Comparison of ENCODE assay signal across 18 cellular contexts in genomic region chr12:70627677-70628076, GRCh38. TPM values are rescaled to one million over a fixed set of nuclear protein-coding genes. Genes with fewer than 3 reads are reported as not detected.
DNase-seq lines count a peak whose midpoint lies in the region; ATAC-seq and TF ChIP-seq lines count a peak whose summit lies in the region.
"Had no signal": no experiment of that assay in that cellular context is flagged by ENCODE, and none has a peak within 500 bp of the region (broad histone marks: within the 10 kb centered on the region; RNA-seq: fewer than 3 reads in every experiment).

No MANE protein-coding gene starts in this region.

- ATAC-seq in Right ventricle myocardium superior (ENCODE audit: poor library complexity), result no peak

- H3K27ac ChIP-seq in left ventricle myocardium inferior (replicated peaks) (peak overlapping the region; percentile 63), parathyroid adenoma (no peak overlapping the region), uterus (peak overlapping the region; percentile 8 to 25)
- H3K27ac ChIP-seq: RWPE1 had no signal

- H3K4me3 ChIP-seq in left ventricle myocardium inferior, result peak overlapping the region; percentile 51
- H3K4me3 ChIP-seq in parathyroid adenoma (ENCODE audit: low read depth, low read length), result peak overlapping the region; percentile 9
- no peak overlapping the region for H3K4me3 ChIP-seq in uterus
- H3K4me3 ChIP-seq: HAP-1 had no signal

- H3K27me3 ChIP-seq in left ventricle myocardium inferior (ENCODE audit: low read depth) (no peaks in the 10 kb centered on the region), parathyroid adenoma (ENCODE audit: control insufficient read depth, insufficient read depth, low read length) (peaks cover 4% of the 10 kb centered on the region), uterus (no peaks in the 10 kb centered on the region)

- H3K36me3 ChIP-seq in left ventricle myocardium inferior, result no peaks in the 10 kb centered on the region
- H3K36me3 ChIP-seq in parathyroid adenoma (ENCODE audit: control insufficient read depth, insufficient read depth, low read length), result no peaks in the 10 kb centered on the region
- H3K36me3 ChIP-seq in uterus, result no peaks in the 10 kb centered on the region
- H3K36me3 ChIP-seq: HAP-1 had no signal

- no peak for TF ChIP-seq POLR2A in uterus (IDR thresholded peaks at IDR 0.05)

- DNase-seq in left ventricle myocardium inferior (no peak), Right ventricle myocardium superior (no peak), dermis blood vessel endothelial cell (peak; percentile 42), uterus (no peak), NCI-H69 (lab: John Stamatoyannopoulos, UW) (no peak), globus pallidus (ENCODE audit: low spot score) (no peak), NCI-H187 treated with DMSO at 0.1 percent for 48 hours (lab: John Stamatoyannopoulos, UW) (no peak)
- DNase-seq: C1 segment of cervical spinal cord, Caco-2, DMS53, MV-4-11, NCI-H1417 treated with DMSO at 0.1 percent for 48 hours, NCI-H2081, NCI-H510A treated with DMSO at 0.1 percent for 48 hours had no signal

- no peak for TF ChIP-seq CTCF in left ventricle myocardium inferior (IDR thresholded peaks at IDR 0.05; ENCODE audit: borderline replicate concordance)
- no peak for TF ChIP-seq CTCF in parathyroid adenoma (IDR thresholded peaks at IDR 0.05)
- no peak for TF ChIP-seq CTCF in uterus (IDR thresholded peaks at IDR 0.05)

- no peak overlapping the region for H3K9ac ChIP-seq in parathyroid adenoma

- H3K79me2 ChIP-seq in parathyroid adenoma, result no peaks in the 10 kb centered on the region

- intact Hi-C loops in left ventricle myocardium inferior (cut with micrococcal nuclease), result no loop called here
- intact Hi-C loops in Right ventricle myocardium superior (cut with DNase I), result no loop called here
- intact Hi-C loops in uterus (cut with DNase I; ENCODE audit: low total_unique reads), result no loop called here

- H3K9me3 ChIP-seq in left ventricle myocardium inferior (replicated peaks) (no peaks in the 10 kb centered on the region), parathyroid adenoma (ENCODE audit: control insufficient read depth, low read length) (no peaks in the 10 kb centered on the region), uterus (no peaks in the 10 kb centered on the region)
- H3K9me3 ChIP-seq: Caco-2, HAP-1 had no signal

- no peak overlapping the region for H2AFZ ChIP-seq in parathyroid adenoma

- peaks cover 11% of the 10 kb centered on the region for H3K4me1 ChIP-seq in left ventricle myocardium inferior
- H3K4me1 ChIP-seq in parathyroid adenoma, result no peaks in the 10 kb centered on the region
- no peaks in the 10 kb centered on the region for H3K4me1 ChIP-seq in uterus
- H3K4me1 ChIP-seq: Caco-2 had no signal

- H3K4me2 ChIP-seq in parathyroid adenoma (ENCODE audit: low read length), result no peak overlapping the region

RNA-seq across cellular contexts. Expression of gene PTPRB, which starts 9.6 kb away (rescaled TPM):
- total RNA-seq in left ventricle myocardium inferior (38.7 TPM), Right ventricle myocardium superior (34.6 TPM), dermis blood vessel endothelial cell (135 and 169 TPM in 2 replicates), uterus (100 to 1,000 TPM in 1 of 4 donors, 10 to 100 TPM in 3; 36.8 to 107 (median 63.1) TPM)
- total RNA-seq: OCI-LY7 had no signal

Comparison
In these comparisons a context has a peak if more than half of its experiments do, and no peak if none do; other contexts are left out.
1. H3K4me3 ChIP-seq: peak in left ventricle myocardium inferior (single experiment) and parathyroid adenoma (single experiment); none in uterus (0 of 2).